8 cellular contexts compared by ENCODE assay signal in genomic region chr6:136792945-136793289, GRCh38. TPM values are rescaled to one million over a fixed set of nuclear protein-coding genes. Genes with fewer than 3 reads are reported as not detected.
DNase-seq lines count a peak whose midpoint lies in the region; ATAC-seq lines count a peak whose summit lies in the region.

No MANE protein-coding gene starts in this region.

- no peaks in the 10 kb centered on the region for H3K27me3 Mint-ChIP-seq in effector memory CD8-positive, alpha-beta T cell

- peak; percentile 52 for ATAC-seq in GM19463 (IDR thresholded peaks at IDR 0.05; ENCODE audit: unreplicated experiment)
- ATAC-seq in effector memory CD8-positive, alpha-beta T cell (replicated peaks): peak; percentile 71

- H3K4me3 ChIP-seq in mesodermal cell (ENCODE audit: extremely low read depth, insufficient read depth, low read length, poor library complexity, severe bottlenecking): peak overlapping the region; percentile 57

- no peaks in the 10 kb centered on the region for H3K36me3 ChIP-seq in mesodermal cell (ENCODE audit: control insufficient read depth, insufficient read depth, low read length)

- H3K27ac ChIP-seq in mesodermal cell (ENCODE audit: low read depth, low read length, severe bottlenecking): no peak overlapping the region

- WGBS in mesodermal cell (ENCODE audit: insufficient coverage in 2 of 2), 2 experiments: 2 to 3% methylated on average over 26 to 29 of the region's 29 CpGs

- H3K9me3 Mint-ChIP-seq in effector memory CD8-positive, alpha-beta T cell: no peaks in the 10 kb centered on the region

- H3K4me1 Mint-ChIP-seq in effector memory CD8-positive, alpha-beta T cell (ENCODE audit: low read depth in 2 of 2): peaks cover 21 to 26% of the 10 kb centered on the region in 2 donors

- peak overlapping the region; percentile 95 to 98 for H3K4me3 Mint-ChIP-seq in effector memory CD8-positive, alpha-beta T cell

- H3K9me3 ChIP-seq in mesodermal cell (ENCODE audit: control insufficient read depth, low read length): no peaks in the 10 kb centered on the region

- peak overlapping the region; percentile 98 to 99 for H3K27ac Mint-ChIP-seq in effector memory CD8-positive, alpha-beta T cell

- peaks cover 5% of the 10 kb centered on the region for H3K4me1 ChIP-seq in mesodermal cell (ENCODE audit: control insufficient read depth, insufficient read depth, low read length, poor library complexity, severe bottlenecking)

- DNase-seq in CMK (ENCODE audit: low read depth) (peak; percentile 64), HK-2 (ENCODE audit: unreplicated experiment) (peak; percentile 95), NK-92 (lab: John Stamatoyannopoulos, UW; ENCODE audit: unreplicated experiment) (peak; percentile 43)
- peak; percentile 81 to 89 (median 84) for DNase-seq in activated CD8-positive, alpha-beta memory T cell treated with anti-CD3 and anti-CD28 coated beads for 48 hours (ENCODE audit: low read depth in 2 of 3, low spot score in 2 of 3)
- peak; percentile 97 to 98 (median 97) for DNase-seq in effector memory CD8-positive, alpha-beta T cell
- DNase-seq in stimulated activated CD8-positive, alpha-beta memory T cell treated with anti-CD3 and anti-CD28 coated beads, Interleukin-15, amount 100 ng/mL, for 48 hours (ENCODE audit: low read depth in 2 of 2): peak; percentile 85 to 89

- H3K36me3 Mint-ChIP-seq in effector memory CD8-positive, alpha-beta T cell (ENCODE audit: insufficient read depth): peaks cover 25% of the 10 kb centered on the region

RNA-seq across cellular contexts. Expression of gene MAP3K5, which starts 0.6 kb away (rescaled TPM):
- polyA plus RNA-seq in mesodermal cell (2013, experiment 1 of 2): 1.9 TPM
- polyA plus RNA-seq in mesodermal cell (2013, experiment 2 of 2): 1.6 TPM

RNA-seq across cellular contexts. Expression of gene PEX7, which starts 29.5 kb away (rescaled TPM):
- 6.5 TPM for polyA plus RNA-seq in mesodermal cell (2013, experiment 1 of 2)
- polyA plus RNA-seq in mesodermal cell (2013, experiment 2 of 2): 5.9 TPM

Comparison
In these comparisons a context has a peak if more than half of its experiments do, and no peak if none do; other contexts are left out.
1. DNase-seq: peak in every context shown above with its lines; median percentile 97 in effector memory CD8-positive, alpha-beta T cell; 95 in HK-2; 87 in stimulated activated CD8-positive, alpha-beta memory T cell treated with anti-CD3 and anti-CD28 coated beads, Interleukin-15, amount 100 ng/mL, for 48 hours; 84 in activated CD8-positive, alpha-beta memory T cell treated with anti-CD3 and anti-CD28 coated beads for 48 hours; 64 in CMK; 43 in NK-92.